ENCODE assay signal across 8 cellular contexts in the genomic region with DNA sequence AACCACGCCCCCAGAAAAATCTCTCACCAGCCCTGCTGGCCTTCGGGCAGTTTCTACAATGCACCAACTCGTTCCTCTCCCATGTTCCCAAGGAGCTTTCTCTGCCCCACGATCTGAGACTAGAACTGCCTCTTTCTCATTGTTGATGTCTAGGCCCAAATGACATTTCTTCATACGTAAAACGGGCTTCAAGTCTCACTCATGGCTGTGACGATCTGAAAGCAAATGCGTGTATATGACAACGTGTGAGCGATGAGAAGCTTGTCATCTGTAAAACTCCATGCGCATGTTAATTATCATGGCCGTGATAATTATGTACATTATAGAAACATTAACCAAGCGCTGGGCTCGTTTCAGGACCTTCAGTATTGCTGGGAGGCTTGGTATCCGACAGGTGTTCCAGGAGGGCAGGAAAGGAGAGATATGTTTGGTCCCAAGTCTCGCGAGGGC. TPM values are rescaled to one million over a fixed set of nuclear protein-coding genes. Genes with fewer than 3 reads are reported as not detected.
DNase-seq lines count a peak whose midpoint lies in the region; ATAC-seq and TF ChIP-seq lines count a peak whose summit lies in the region.

No MANE protein-coding gene starts in this region.

- no TSS peak for BruUV-seq in PC-3 (replicated peaks; lab: Mats Ljungman, UMichigan)

- H2AFZ ChIP-seq in DND-41 (ENCODE audit: low read depth, low read length) (peak overlapping the region; percentile 57), PC-3 (ENCODE audit: low read length) (peak overlapping the region; percentile 34; the same call in 1 of the 2 replicates)

- H3K27ac ChIP-seq in DND-41 (ENCODE audit: low read length) (no peak overlapping the region), PC-3 (ENCODE audit: low read length) (peak overlapping the region; percentile 6; the same call in 1 of the 2 replicates)

- peaks cover 3% of the 10 kb centered on the region for H3K36me3 Mint-ChIP-seq in progenitor cell of endocrine pancreas (ENCODE audit: insufficient read depth)

- peaks cover 2% of the 10 kb centered on the region for H3K9me3 Mint-ChIP-seq in progenitor cell of endocrine pancreas (ENCODE audit: low read depth)

- H3K27me3 Mint-ChIP-seq in progenitor cell of endocrine pancreas = no peaks in the 10 kb centered on the region

- DNase-seq in DND-41 (no peak), PC-3 (no peak), epithelial cell of esophagus (ENCODE audit: low read depth) (no peak), progenitor cell of endocrine pancreas (ENCODE audit: low spot score, unreplicated experiment) (no peak), NCI-H446 treated with DMSO at 0.1 percent for 48 hours (lab: John Stamatoyannopoulos, UW) (no peak)

- H4K20me1 ChIP-seq in DND-41 (ENCODE audit: insufficient read depth, low read length) (no peaks in the 10 kb centered on the region), PC-3 (ENCODE audit: low read length) (no peaks in the 10 kb centered on the region)

- H3K4me3 ChIP-seq in DND-41 (ENCODE audit: low read depth in 1 of 2, low read length in 2 of 2) (peak overlapping the region in 1 of 2 experiments; percentile 91; a peak in 1 of 4 replicates), PC-3 (ENCODE audit: low read length) (peak overlapping the region; percentile 8; the same call in 1 of the 2 replicates), epithelial cell of esophagus (ENCODE audit: low read length) (peak overlapping the region; percentile 90)

- peak overlapping the region; percentile 81 for H3K27ac Mint-ChIP-seq in progenitor cell of endocrine pancreas

- H3K9me3 ChIP-seq in DND-41 (ENCODE audit: insufficient read depth, low read length, severe bottlenecking) (no peaks in the 10 kb centered on the region), PC-3 (ENCODE audit: low read length) (no peaks in the 10 kb centered on the region)

- H3K36me3 ChIP-seq in DND-41 (ENCODE audit: insufficient read depth, low read length) (peaks cover 8% of the 10 kb centered on the region; the same call in 1 of the 2 replicates), PC-3 (ENCODE audit: low read depth, low read length) (no peaks in the 10 kb centered on the region; the same call in 1 of the 2 replicates)

- H3K4me1 ChIP-seq in DND-41 (ENCODE audit: insufficient read depth, low read length) = peaks cover 25% of the 10 kb centered on the region
- peaks cover 76% of the 10 kb centered on the region for H3K4me1 ChIP-seq in PC-3 (ENCODE audit: insufficient read depth, low read length)

- ATAC-seq in DND-41 (ENCODE audit: insufficient read depth, low read depth) = no peak
- no peak for ATAC-seq in PC-3
- ATAC-seq in GM18502 (IDR thresholded peaks at IDR 0.05; ENCODE audit: poor library complexity, unreplicated experiment) = no peak
- no peak for ATAC-seq in HG03039 (IDR thresholded peaks at IDR 0.05; ENCODE audit: unreplicated experiment)
- no peak for ATAC-seq in GM18520 (IDR thresholded peaks at IDR 0.05; ENCODE audit: unreplicated experiment)

- peaks cover 25% of the 10 kb centered on the region for H3K4me1 Mint-ChIP-seq in progenitor cell of endocrine pancreas (ENCODE audit: low read depth)

- intact Hi-C loops in PC-3 (cut with micrococcal nuclease) = loop anchor here (5.0 kb wide), 2 partner anchors 47 to 102 kb away; no protein-coding TSS in a partner anchor

- no peak for TF ChIP-seq CTCF in DND-41 (IDR thresholded peaks at IDR 0.05; ENCODE audit: borderline replicate concordance, extremely low read depth, low read length, poor library complexity, severe bottlenecking)
- no peak for TF ChIP-seq CTCF in PC-3 (conservative IDR thresholded peaks at IDR 0.05; ENCODE audit: low read depth, low read length)
- no peak for TF ChIP-seq CTCF in epithelial cell of esophagus (IDR thresholded peaks at IDR 0.05; ENCODE audit: insufficient read depth, low read depth, low read length, missing control alignments)
- TF ChIP-seq CTCF in progenitor cell of endocrine pancreas (IDR thresholded peaks at IDR 0.05; ENCODE audit: unreplicated experiment) = no peak

- CTCF ChIA-PET in PC-3 (lab: Charles Lee) = interaction anchor here (0.6 to 1.6 kb wide), 12 partner anchors 15 to 265 kb away, joined by 3 to 8 read pairs (median 4); no protein-coding TSS in a partner anchor

- POLR2A ChIA-PET in PC-3 (lab: Charles Lee; ENCODE audit: unreplicated experiment) = interaction anchor here (0.5 to 1.0 kb wide), 4 partner anchors 20 to 213 kb away, joined by 3 to 6 read pairs (median 4); no protein-coding TSS in a partner anchor

- H3K9ac ChIP-seq in DND-41 (ENCODE audit: low read depth, low read length) = no peak overlapping the region
- H3K9ac ChIP-seq in PC-3 (ENCODE audit: low read length) = no peak overlapping the region

- peak overlapping the region; percentile 97 for H3K4me3 Mint-ChIP-seq in progenitor cell of endocrine pancreas (ENCODE audit: low read depth)

- H3K4me2 ChIP-seq in DND-41 (ENCODE audit: insufficient read depth, low read length) (peak overlapping the region; percentile 96), PC-3 (ENCODE audit: low read length) (peak overlapping the region; percentile 51)

- H3F3A ChIP-seq in PC-3 (ENCODE audit: low read length, unreplicated experiment) = peaks cover 10% of the 10 kb centered on the region

- peaks cover 3% of the 10 kb centered on the region; the same call in 1 of the 2 replicates for H3K79me2 ChIP-seq in DND-41 (ENCODE audit: insufficient read depth, low read length)
- peaks cover 60% of the 10 kb centered on the region for H3K79me2 ChIP-seq in PC-3 (ENCODE audit: low read length)

- no peaks in the 10 kb centered on the region for H3K9me2 ChIP-seq in PC-3 (replicated peaks; ENCODE audit: low read length)

- peaks cover 22% of the 10 kb centered on the region for H3K27me3 ChIP-seq in DND-41 (ENCODE audit: insufficient read depth, low read length, poor library complexity)
- H3K27me3 ChIP-seq in PC-3 (ENCODE audit: low read length) = no peaks in the 10 kb centered on the region

RNA-seq across cellular contexts. Expression of a gene that starts 0.7 kb away (rescaled TPM):
- total RNA-seq in PC-3 (2014; rRNA removed) (35.2 and 43.7 TPM in 2 replicates), progenitor cell of endocrine pancreas (13.1 and 13.5 TPM in 2 replicates)

RNA-seq across cellular contexts. Expression of a gene that starts 1.3 kb away (rescaled TPM):
- total RNA-seq in PC-3 (2014; rRNA removed) = 12.8 and 14.9 TPM in 2 replicates
- total RNA-seq in progenitor cell of endocrine pancreas = 16.7 and 19.2 TPM in 2 replicates
